ENCODE assay signal across 8 cellular contexts in genomic region chr17:75393523-75394331, GRCh38. TPM values are rescaled to one million over a fixed set of nuclear protein-coding genes. Genes with fewer than 3 reads are reported as not detected.
DNase-seq lines count a peak whose midpoint lies in the region; ATAC-seq, FAIRE-seq and TF ChIP-seq lines count a peak whose summit lies in the region.

No MANE protein-coding gene starts in this region.

- peak overlapping the region; percentile 86 for H3K9ac ChIP-seq in keratinocyte (ENCODE audit: control insufficient read depth, extremely low read depth, insufficient read depth, low read length)

- ATAC-seq in HG03175 (IDR thresholded peaks at IDR 0.05; ENCODE audit: unreplicated experiment): peak; percentile 82
- peak; percentile 93 for ATAC-seq in activated CD4-positive, CD25-positive, alpha-beta regulatory T cell treated with anti-CD3 and anti-CD28 coated beads, Interleukin-2, amount 50 U/mL, for 24 hours

- TF ChIP-seq POLR2A in GM18526 (IDR thresholded peaks at IDR 0.05; ENCODE audit: extremely low read depth, insufficient read length): peak; percentile 23

- peaks cover 87% of the 10 kb centered on the region for H3K79me2 ChIP-seq in keratinocyte (ENCODE audit: control insufficient read depth, insufficient read depth, low read length)

- H3K36me3 ChIP-seq in keratinocyte (ENCODE audit: control insufficient read depth in 2 of 2, extremely low read depth in 1 of 2, insufficient read depth in 2 of 2, low read length in 2 of 2): peaks cover 1 to 2% of the 10 kb centered on the region in 2 experiments

- H3K27ac ChIP-seq in keratinocyte (ENCODE audit: control insufficient read depth, insufficient read depth, low read length): peak overlapping the region; percentile 75

- no peaks in the 10 kb centered on the region for H3K27me3 ChIP-seq in keratinocyte (ENCODE audit: control insufficient read depth, extremely low read depth, insufficient read depth, low read length)

- peak; percentile 98 for DNase-seq in A172 (ENCODE audit: low spot score)
- DNase-seq in NCI-H345 (lab: John Stamatoyannopoulos, UW): peak; percentile 100
- peak; percentile 99 for DNase-seq in cerebellar cortex (ENCODE audit: low spot score)
- DNase-seq in keratinocyte (ENCODE audit: low read depth, low spot score): peak; percentile 84
- peak; percentile 71 for DNase-seq in stimulated activated CD4-positive, alpha-beta T cell treated with anti-CD3 and anti-CD28 coated beads, Interleukin-12 subunit alpha, Interleukin-12 subunit beta, amount 100 ng/mL, for 4 hours

- peak overlapping the region; percentile 99 for H3K4me2 ChIP-seq in keratinocyte (ENCODE audit: control insufficient read depth, extremely low read depth, insufficient read depth, low read depth, low read length)

- no peaks in the 10 kb centered on the region for H4K20me1 ChIP-seq in keratinocyte (ENCODE audit: control insufficient read depth, extremely low read depth, insufficient read depth, low read length)

- H2AFZ ChIP-seq in keratinocyte (ENCODE audit: control insufficient read depth, low read length): peak overlapping the region; percentile 69

- dilution Hi-C loops in keratinocyte (cut with MboI; ENCODE audit: extremely low pct_ligation_motif_present, low sequenced_read_pairs): no loop called here

- peak overlapping the region; percentile 59 to 89 (median 73) for H3K4me3 ChIP-seq in keratinocyte (ENCODE audit: control insufficient read depth in 2 of 3, extremely low read depth in 1 of 3, insufficient read depth in 2 of 3, low read depth in 1 of 3, low read length in 3 of 3)

- H3K4me1 ChIP-seq in keratinocyte (ENCODE audit: control insufficient read depth, extremely low read depth, insufficient read depth, low read length): peaks cover 40% of the 10 kb centered on the region

- H3K9me1 ChIP-seq in keratinocyte (ENCODE audit: control insufficient read depth, extremely low read depth, insufficient read depth, low read length): no peaks in the 10 kb centered on the region

- peak; percentile 64 for FAIRE-seq in keratinocyte (lab: Jason Lieb, UNC)

- TF ChIP-seq CTCF in keratinocyte (optimal IDR thresholded peaks at IDR 0.05 in 1 of 3, IDR thresholded peaks at IDR 0.05 in 1 of 3, conservative IDR thresholded peaks at IDR 0.05 in 1 of 3; ENCODE audit: extremely low read depth in 1 of 3, insufficient read depth in 2 of 3, low read length in 3 of 3): peak in 2 of 3 experiments; percentile 2 to 6

- no peaks in the 10 kb centered on the region for H3K9me3 ChIP-seq in keratinocyte (ENCODE audit: control insufficient read depth, low read depth, low read length)

RNA-seq across cellular contexts. Expression of gene GRB2, which starts 11.8 kb away (rescaled TPM):
- 116 and 123 TPM in 2 replicates for total RNA-seq in A172 (2014; rRNA removed; shearing (Covaris generic))
- polyA plus RNA-seq in keratinocyte: 56.3 to 64.8 TPM (median 62.0 TPM) in 3 replicates
- polyA plus RNA-seq in keratinocyte (2011; ENCODE audit: low read depth): 114 TPM
- 56.4 and 84.2 TPM in 2 replicates for polyA plus RNA-seq in keratinocyte (2011; cell fraction: cytosol; rRNA removed)
- polyA plus RNA-seq in keratinocyte (2011; cell fraction: nucleus; rRNA removed): 73.0 and 81.0 TPM in 2 replicates
- polyA plus RNA-seq in keratinocyte (2012; ENCODE audit: low replicate concordance): 43.3 and 53.3 TPM in 2 replicates
- polyA minus RNA-seq in keratinocyte: 23.2 to 59.2 TPM (median 28.0 TPM) in 3 replicates
- polyA minus RNA-seq in keratinocyte (2011; cell fraction: cytosol; rRNA and poly(A)+ RNA removed): 29.4 TPM
- polyA minus RNA-seq in keratinocyte (2011; cell fraction: nucleus; rRNA and poly(A)+ RNA removed): 17.6 and 25.2 TPM in 2 replicates

Comparison
In these comparisons a context has a peak if more than half of its experiments do, and no peak if none do; other contexts are left out.
1. Peak in every context shown above with its lines: DNase-seq, ATAC-seq, H3K4me3 ChIP-seq and H3K27ac ChIP-seq.